In the genomic region with DNA sequence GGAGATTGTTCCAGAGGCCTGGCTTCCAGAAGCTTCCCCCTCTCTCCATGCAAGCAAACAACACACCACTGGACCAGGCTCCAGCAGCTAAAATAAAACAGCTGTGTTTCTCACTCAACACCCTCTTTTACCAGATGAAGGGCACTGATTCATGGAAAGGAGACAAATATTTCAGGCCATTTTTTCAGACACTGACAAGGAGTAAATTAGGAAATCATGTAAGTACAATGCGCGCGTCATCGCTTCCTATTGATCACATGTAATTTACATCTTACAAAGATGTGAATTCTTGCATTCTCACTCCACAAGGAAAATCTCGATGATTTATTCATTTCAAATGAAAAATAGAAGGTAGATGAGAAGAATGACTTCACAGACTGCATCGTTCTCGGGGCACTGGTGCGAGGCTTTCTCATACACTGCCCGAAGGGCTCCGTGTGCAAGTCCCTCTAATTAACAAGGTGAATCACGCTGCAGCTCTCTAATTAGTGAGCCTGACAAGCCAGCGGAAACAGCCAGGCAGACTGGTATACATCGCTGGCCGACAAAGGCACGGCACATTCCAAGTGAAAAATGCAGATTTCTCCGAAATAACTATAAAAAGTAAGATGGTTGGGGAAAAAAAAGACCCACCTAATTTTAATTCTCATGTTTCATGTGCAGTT, we compare ENCODE assay signal across 22 cellular contexts.
"Had no signal": no experiment of that assay in that cellular context is flagged by ENCODE, and none has a peak within 500 bp of the region (broad histone marks: within the 10 kb centered on the region; RNA-seq: fewer than 3 reads in every experiment).

No MANE protein-coding gene starts in this region.

- ATAC-seq: activated CD8-positive, alpha-beta T cell treated with anti-CD3 and anti-CD28 coated beads, Interleukin-2, amount 10 ng/mL, durations not matched to agents 7 days and 5 days; esophagus mucosa; left colon; natural killer cell treated with Interleukin-12 subunit alpha and Interleukin-12 subunit beta and Interleukin-15 and Interleukin-18, amount 100 ng/mL, for 72 hours; right cardiac atrium; stimulated activated naive CD8-positive, alpha-beta T cell treated with anti-CD3 and anti-CD28 coated beads, Interleukin-15, Interleukin-2, amounts not matched to agents 100 U/mL and 50 U/mL, for 24 hours had no signal

- H3K4me1 ChIP-seq: tibial artery, vagina had no signal

- FAIRE-seq: islet of Langerhans had no signal

- H3K27ac ChIP-seq: brain microvascular endothelial cell, hepatocyte, skin epidermis, tibial artery, vagina had no signal

- H3K4me3 ChIP-seq: hepatocyte, skin epidermis, tibial artery, vagina had no signal

- H3K36me3 ChIP-seq: brain microvascular endothelial cell, tibial artery, vagina had no signal

- H3K27me3 ChIP-seq: brain microvascular endothelial cell, hepatocyte, vagina had no signal

- H3K9me3 ChIP-seq: tibial artery, vagina had no signal

- DNase-seq: activated CD4-positive, alpha-beta T cell treated with anti-CD3 and anti-CD28 coated beads, Interleukin-2, amount 10 ng/mL, durations not matched to agents 24 days and 14 days; activated CD8-positive, alpha-beta T cell treated with anti-CD3 and anti-CD28 coated beads, Interleukin-2, amount 10 ng/mL, durations not matched to agents 7 days and 5 days; activated naive CD4-positive, alpha-beta T cell treated with Interleukin-2 at 50 U/mL for 16 hours; activated naive CD8-positive, alpha-beta T cell treated with anti-CD3 and anti-CD28 coated beads, Interleukin-2, amount 10 ng/mL, durations not matched to agents 7 days and 5 days; activated T-cell treated with anti-CD3 and anti-CD28 coated beads, Interleukin-2, amount 50 U/mL, for 24 hours; brain microvascular endothelial cell; cortex of kidney; effector CD4-positive, alpha-beta T cell; foreskin fibroblast; left colon; right cardiac atrium; stimulated activated naive CD8-positive, alpha-beta T cell treated with anti-CD3 and anti-CD28 coated beads, Interleukin-15, Interleukin-2, amounts not matched to agents 100 U/mL and 50 U/mL, for 24 hours; substantia nigra; T-helper 1 cell; T-helper 9 cell had no signal
